18 cellular contexts compared by ENCODE assay signal in the genomic region with DNA sequence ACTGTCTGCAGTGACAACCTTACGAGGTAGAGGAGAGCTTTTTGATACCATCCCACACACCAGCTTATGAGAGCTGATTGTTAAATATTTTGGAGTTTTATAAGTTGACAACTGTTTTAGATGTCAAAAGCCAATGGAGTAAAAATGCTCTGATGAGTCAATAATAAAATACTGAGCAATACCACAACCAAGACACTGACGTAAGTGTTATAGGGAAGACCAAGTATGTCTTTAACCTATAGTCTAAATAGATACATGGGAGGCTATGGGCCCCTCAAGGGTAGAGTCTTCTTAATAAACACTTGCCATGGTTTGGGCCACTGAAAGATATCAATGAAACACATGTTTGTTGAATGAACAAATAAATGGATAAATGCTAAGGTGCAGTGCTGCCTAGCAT. TPM values are rescaled to one million over a fixed set of nuclear protein-coding genes. Genes with fewer than 3 reads are reported as not detected.
A peak's percentile ranks its signal among the peaks of the same experiment; 100 is the strongest.
DNase-seq lines count a peak whose midpoint lies in the region; ATAC-seq and TF ChIP-seq lines count a peak whose summit lies in the region.
"Had no signal": no experiment of that assay in that cellular context is flagged by ENCODE, and none has a peak within 500 bp of the region (broad histone marks: within the 10 kb centered on the region; RNA-seq: fewer than 3 reads in every experiment).

No MANE protein-coding gene starts in this region.

- H3K79me2 ChIP-seq in mammary epithelial cell (ENCODE audit: insufficient read depth, low read length): no peaks in the 10 kb centered on the region

- H3K4me3 ChIP-seq in mammary epithelial cell (replicated peaks in 1 of 3; ENCODE audit: insufficient read depth in 1 of 3, low read depth in 2 of 3, low read length in 3 of 3) (no peak overlapping the region), thyroid gland (replicated peaks in 1 of 3) (no peak overlapping the region)
- H3K4me3 ChIP-seq: A549, GM23338, Peyer's patch had no signal

- no peaks in the 10 kb centered on the region for H3K36me3 ChIP-seq in mammary epithelial cell (ENCODE audit: insufficient read depth, low read length)
- H3K36me3 ChIP-seq in thyroid gland: no peaks in the 10 kb centered on the region
- H3K36me3 ChIP-seq: Peyer's patch had no signal

- H3K4me3 Mint-ChIP-seq in activated T-cell treated with anti-CD3 and anti-CD28 coated beads, Interleukin-2, amount 50 U/mL, for 72 hours: peak overlapping the region in 1 of 2 donors; percentile 22
- H3K4me3 Mint-ChIP-seq in activated T-helper 2 cell treated with anti-CD3 and anti-CD28 coated beads, Interferon-gamma antibody, Interleukin-2, Interleukin-4, amounts not matched to agents 10 μg/mL and 5 μg/mL and 100 μg/mL, durations not matched to agents 14 hours and 24 hours and 36 hours (ENCODE audit: low read depth): no peak overlapping the region
- H3K4me3 Mint-ChIP-seq in glutamatergic neuron (ENCODE audit: unreplicated experiment): no peak overlapping the region
- H3K4me3 Mint-ChIP-seq: CD4-positive, alpha-beta T cell; GM23338 had no signal

- H3K9me3 ChIP-seq in mammary epithelial cell (replicated peaks; ENCODE audit: insufficient read depth, low read length): no peaks in the 10 kb centered on the region
- no peaks in the 10 kb centered on the region for H3K9me3 ChIP-seq in thyroid gland

- no peak for TF ChIP-seq POLR2A in thyroid gland (IDR thresholded peaks at IDR 0.05)

- no peaks in the 10 kb centered on the region for H3K9me3 Mint-ChIP-seq in activated T-cell treated with anti-CD3 and anti-CD28 coated beads, Interleukin-2, amount 50 U/mL, for 72 hours
- H3K9me3 Mint-ChIP-seq in activated T-helper 2 cell treated with anti-CD3 and anti-CD28 coated beads, Interferon-gamma antibody, Interleukin-2, Interleukin-4, amounts not matched to agents 10 μg/mL and 5 μg/mL and 100 μg/mL, durations not matched to agents 14 hours and 24 hours and 36 hours: peaks cover 4% of the 10 kb centered on the region
- H3K9me3 Mint-ChIP-seq in glutamatergic neuron (ENCODE audit: unreplicated experiment): no peaks in the 10 kb centered on the region

- H3K27me3 ChIP-seq in mammary epithelial cell (ENCODE audit: insufficient read depth, low read length) (no peaks in the 10 kb centered on the region), thyroid gland (no peaks in the 10 kb centered on the region)
- H3K27me3 ChIP-seq: Peyer's patch had no signal

- intact Hi-C loops in activated T-helper 2 cell treated with anti-CD3 and anti-CD28 coated beads, Interferon-gamma antibody, Interleukin-2, Interleukin-4, amounts not matched to agents 10 μg/mL and 5 μg/mL and 100 μg/mL, durations not matched to agents 14 hours and 24 hours and 36 hours (cut with micrococcal nuclease): no loop called here
- intact Hi-C loops in mammary epithelial cell (cut with micrococcal nuclease) (no loop called here), thyroid gland (cut with DNase I) (no loop called here)

- H3K27ac Mint-ChIP-seq in activated T-cell treated with anti-CD3 and anti-CD28 coated beads, Interleukin-2, amount 50 U/mL, for 72 hours: no peak overlapping the region
- H3K27ac Mint-ChIP-seq in activated T-helper 2 cell treated with anti-CD3 and anti-CD28 coated beads, Interferon-gamma antibody, Interleukin-2, Interleukin-4, amounts not matched to agents 10 μg/mL and 5 μg/mL and 100 μg/mL, durations not matched to agents 14 hours and 24 hours and 36 hours: peak overlapping the region; percentile 39
- H3K27ac Mint-ChIP-seq in glutamatergic neuron (ENCODE audit: unreplicated experiment): no peak overlapping the region
- H3K27ac Mint-ChIP-seq: CD4-positive, alpha-beta T cell; GM23338 had no signal

- BruUV-seq in mammary epithelial cell (replicated peaks; lab: Mats Ljungman, UMichigan): no TSS peak

- H3K4me1 Mint-ChIP-seq in activated T-cell treated with anti-CD3 and anti-CD28 coated beads, Interleukin-2, amount 50 U/mL, for 72 hours (ENCODE audit: low read depth): peaks cover 8% of the 10 kb centered on the region
- H3K4me1 Mint-ChIP-seq in activated T-helper 2 cell treated with anti-CD3 and anti-CD28 coated beads, Interferon-gamma antibody, Interleukin-2, Interleukin-4, amounts not matched to agents 10 μg/mL and 5 μg/mL and 100 μg/mL, durations not matched to agents 14 hours and 24 hours and 36 hours (ENCODE audit: low read depth): peaks cover 40% of the 10 kb centered on the region
- H3K4me1 Mint-ChIP-seq in glutamatergic neuron (ENCODE audit: low read depth, unreplicated experiment): peaks cover 3% of the 10 kb centered on the region
- H3K4me1 Mint-ChIP-seq: GM23338 had no signal

- H3K27me3 Mint-ChIP-seq in activated T-cell treated with anti-CD3 and anti-CD28 coated beads, Interleukin-2, amount 50 U/mL, for 72 hours (ENCODE audit: low read depth): no peaks in the 10 kb centered on the region
- no peaks in the 10 kb centered on the region for H3K27me3 Mint-ChIP-seq in activated T-helper 2 cell treated with anti-CD3 and anti-CD28 coated beads, Interferon-gamma antibody, Interleukin-2, Interleukin-4, amounts not matched to agents 10 μg/mL and 5 μg/mL and 100 μg/mL, durations not matched to agents 14 hours and 24 hours and 36 hours (ENCODE audit: low read depth)
- no peaks in the 10 kb centered on the region for H3K27me3 Mint-ChIP-seq in glutamatergic neuron (ENCODE audit: unreplicated experiment)
- H3K27me3 Mint-ChIP-seq: CD4-positive, alpha-beta T cell had no signal

- dilution Hi-C loops in mammary epithelial cell (cut with HindIII; ENCODE audit: low sequenced_read_pairs): no loop called here

- TF ChIP-seq CTCF in mammary epithelial cell (conservative IDR thresholded peaks at IDR 0.05 in 1 of 2, IDR thresholded peaks at IDR 0.05 in 1 of 2; ENCODE audit: extremely low read depth in 1 of 2, insufficient read depth in 1 of 2, low read depth in 1 of 2, low read length in 2 of 2): no peak
- TF ChIP-seq CTCF in thyroid gland (IDR thresholded peaks at IDR 0.05): no peak
- TF ChIP-seq CTCF in glutamatergic neuron (IDR thresholded peaks at IDR 0.05; ENCODE audit: partially characterized antibody, unreplicated experiment): no peak

- H3K4me1 ChIP-seq in mammary epithelial cell (ENCODE audit: insufficient read depth, low read length) (peaks cover 9% of the 10 kb centered on the region), thyroid gland (peaks cover 0 to 7% of the 10 kb centered on the region in 2 donors)
- H3K4me1 ChIP-seq: A549, Peyer's patch had no signal

- H3K27ac ChIP-seq in mammary epithelial cell (ENCODE audit: insufficient read depth, low read depth, low read length) (no peak overlapping the region), thyroid gland (no peak overlapping the region)
- H3K27ac ChIP-seq: A549, Peyer's patch had no signal

- WGBS in mammary epithelial cell (ENCODE audit: low coverage, missing lambda C conversion rate): 71% methylated on average over 2 of the region's 2 CpGs
- WGBS in thyroid gland, 2 donors: 62 to 91% methylated on average over 2 of the region's 2 CpGs

- CTCF ChIA-PET in mammary epithelial cell (lab: Charles Lee; ENCODE audit: low non-redundant PET): interaction anchor here (0.6 to 0.7 kb wide), 2 partner anchors 17 to 32 kb away, joined by 3 to 7 read pairs; no protein-coding TSS in a partner anchor

- H3K9ac ChIP-seq in mammary epithelial cell (ENCODE audit: insufficient read depth, low read length): no peak overlapping the region

- peak; percentile 52 to 74 for ATAC-seq in activated T-cell treated with anti-CD3 and anti-CD28 coated beads, Interleukin-2, amount 50 U/mL, for 72 hours (replicated peaks in 1 of 2)
- ATAC-seq in GM18867 (IDR thresholded peaks at IDR 0.05; ENCODE audit: unreplicated experiment): peak; percentile 75
- ATAC-seq in stimulated activated naive CD8-positive, alpha-beta T cell treated with anti-CD3 and anti-CD28 coated beads, Interleukin-15, Interleukin-2, amounts not matched to agents 100 U/mL and 50 U/mL, for 24 hours: peak; percentile 34
- ATAC-seq: A549, Right ventricle myocardium inferior had no signal

- peaks cover 0 to 1% of the 10 kb centered on the region in 2 donors for H3K36me3 Mint-ChIP-seq in activated T-cell treated with anti-CD3 and anti-CD28 coated beads, Interleukin-2, amount 50 U/mL, for 72 hours (ENCODE audit: insufficient read depth in 2 of 2)
- peaks cover 17% of the 10 kb centered on the region for H3K36me3 Mint-ChIP-seq in activated T-helper 2 cell treated with anti-CD3 and anti-CD28 coated beads, Interferon-gamma antibody, Interleukin-2, Interleukin-4, amounts not matched to agents 10 μg/mL and 5 μg/mL and 100 μg/mL, durations not matched to agents 14 hours and 24 hours and 36 hours (ENCODE audit: low read depth)
- no peaks in the 10 kb centered on the region for H3K36me3 Mint-ChIP-seq in glutamatergic neuron (ENCODE audit: unreplicated experiment)

- in situ Hi-C loops in mammary epithelial cell (cut with MboI; ENCODE audit: low sequenced_read_pairs in 2 of 2): no loop called here

- no peaks in the 10 kb centered on the region for H4K20me1 ChIP-seq in mammary epithelial cell (ENCODE audit: insufficient read depth, low read length)

- no peak overlapping the region for H2AFZ ChIP-seq in mammary epithelial cell (ENCODE audit: low read depth, low read length)
- H2AFZ ChIP-seq: GM23338 had no signal

- no peak for DNase-seq in activated T-cell treated with anti-CD3 and anti-CD28 coated beads, Interleukin-2, amount 50 U/mL, for 72 hours
- no peak for DNase-seq in activated T-cell treated with anti-CD3 and anti-CD28 coated beads, Interleukin-2, amount 50 U/mL, for 48 hours
- DNase-seq in activated T-helper 2 cell treated with anti-CD3 and anti-CD28 coated beads, Interferon-gamma antibody, Interleukin-2, Interleukin-4, amounts not matched to agents 10 μg/mL and 5 μg/mL and 100 μg/mL, durations not matched to agents 14 hours and 24 hours and 36 hours (ENCODE audit: low spot score): no peak
- no peak for DNase-seq in stimulated activated naive CD8-positive, alpha-beta T cell treated with anti-CD3 and anti-CD28 coated beads, Interleukin-15, Interleukin-2, amounts not matched to agents 100 U/mL and 50 U/mL, for 24 hours
- DNase-seq in mammary epithelial cell: no peak
- no peak for DNase-seq in thyroid gland
- no peak for DNase-seq in glutamatergic neuron
- DNase-seq: CD4-positive, alpha-beta T cell; DMS153; GF-D8; HCEC 1CT; NCI-H1105; NCI-H2081; Peyer's patch had no signal

- H3K4me2 ChIP-seq in mammary epithelial cell (ENCODE audit: insufficient read depth, low read depth, low read length): no peak overlapping the region
- H3K4me2 ChIP-seq: A549, GM23338 had no signal

RNA-seq across cellular contexts. Expression of gene DUSP10, which starts 49.2 kb away (rescaled TPM):
- total RNA-seq in activated T-cell treated with anti-CD3 and anti-CD28 coated beads, Interleukin-2, amount 50 U/mL, for 72 hours: 10 to 100 TPM; 14.3 TPM
- total RNA-seq in activated T-helper 2 cell treated with anti-CD3 and anti-CD28 coated beads, Interferon-gamma antibody, Interleukin-2, Interleukin-4, amounts not matched to agents 10 μg/mL and 5 μg/mL and 100 μg/mL, durations not matched to agents 14 hours and 24 hours and 36 hours: 21.0 and 21.7 TPM in 2 replicates
- total RNA-seq in mammary epithelial cell (100 to 1,000 TPM in 1 of 2 donors, 10 to 100 TPM in 1; 35.4 to 118 TPM), thyroid gland (10 to 100 TPM in 1 of 4 donors, 1 to 10 TPM in 3; 7.2 to 13.8 (median 8.6) TPM), glutamatergic neuron (ENCODE audit: unreplicated experiment) (21.5 TPM)
- polyA plus RNA-seq in mammary epithelial cell: 64.8 TPM
- 62.0 TPM for polyA minus RNA-seq in mammary epithelial cell
